ENCODE assay signal across 20 cellular contexts in genomic region chr1:2971609-2972008, GRCh38. TPM values are rescaled to one million over a fixed set of nuclear protein-coding genes. Genes with fewer than 3 reads are reported as not detected.
DNase-seq lines count a peak whose midpoint lies in the region; ATAC-seq, FAIRE-seq and TF ChIP-seq lines count a peak whose summit lies in the region.
"Had no signal": no experiment of that assay in that cellular context is flagged by ENCODE, and none has a peak within 500 bp of the region (broad histone marks: within the 10 kb centered on the region; RNA-seq: fewer than 3 reads in every experiment).

No MANE protein-coding gene starts in this region.

- no peak for TF ChIP-seq CTCF in right lobe of liver (IDR thresholded peaks at IDR 0.05)
- TF ChIP-seq CTCF in HepG2 (CRISPR knock-in tag; IDR thresholded peaks at IDR 0.05), result no peak
- no peak for TF ChIP-seq CTCF in kidney (IDR thresholded peaks at IDR 0.05; ENCODE audit: borderline replicate concordance, extremely low read depth, insufficient read depth)
- no peak for TF ChIP-seq CTCF in sigmoid colon (IDR thresholded peaks at IDR 0.05)

- TF ChIP-seq RAD21 in HepG2 (CRISPR knock-in tag; IDR thresholded peaks at IDR 0.05), result no peak

- H3K4ac ChIP-seq in trophoblast cell (ENCODE audit: low read depth, low read length), result no peak overlapping the region

- no peak overlapping the region for H3K9ac ChIP-seq in HepG2 (ENCODE audit: insufficient read depth, low read depth, low read length)
- H3K9ac ChIP-seq in kidney (ENCODE audit: low read length in 2 of 2), result no peak overlapping the region
- no peak overlapping the region for H3K9ac ChIP-seq in trophoblast cell (ENCODE audit: low read length)

- in situ Hi-C loops in HepG2 (cut with HindIII; ENCODE audit: extremely low pct_ligation_motif_present, low pct_unique_long_range_greater_than_20kb), result no loop called here

- no peak overlapping the region for H2BK5ac ChIP-seq in trophoblast cell (ENCODE audit: low read depth, low read length, poor library complexity)

- H4K91ac ChIP-seq in trophoblast cell (ENCODE audit: low read depth, low read length), result no peak overlapping the region

- H3K79me1 ChIP-seq in trophoblast cell (ENCODE audit: low read length), result no peaks in the 10 kb centered on the region

- H3K9me3 ChIP-seq in right lobe of liver (no peaks in the 10 kb centered on the region), HepG2 (ENCODE audit: low read length) (no peaks in the 10 kb centered on the region), kidney (ENCODE audit: control insufficient read depth in 1 of 2, low read length in 2 of 2) (no peaks in the 10 kb centered on the region), sigmoid colon (no peaks in the 10 kb centered on the region), trophoblast cell (ENCODE audit: insufficient read depth, low read depth, low read length) (peaks cover 68% of the 10 kb centered on the region)
- H3K9me3 ChIP-seq: MG63 had no signal

- POLR2A ChIA-PET in HepG2 (lab: Yijun Ruan, JAX), result no interaction called here

- H2BK12ac ChIP-seq in trophoblast cell (ENCODE audit: low read length), result no peak overlapping the region

- TF ChIP-seq EP300 in HepG2 (IDR thresholded peaks at IDR 0.05; ENCODE audit: low read depth in 2 of 2, low read length in 2 of 2), result no peak
- TF ChIP-seq EP300 in HepG2 (CRISPR knock-in tag; IDR thresholded peaks at IDR 0.05; ENCODE audit: borderline replicate concordance), result no peak
- no peak for TF ChIP-seq EP300 in sigmoid colon (IDR thresholded peaks at IDR 0.05)

- H3K27me3 ChIP-seq in right lobe of liver, result no peaks in the 10 kb centered on the region
- H3K27me3 ChIP-seq in HepG2 (ENCODE audit: control insufficient read depth in 1 of 2, insufficient read depth in 2 of 2, low read length in 2 of 2), result peaks cover 13 to 51% of the 10 kb centered on the region in 2 experiments
- H3K27me3 ChIP-seq in sigmoid colon, result peaks cover 0 to 55% (median 14%) of the 10 kb centered on the region in 3 donors
- no peaks in the 10 kb centered on the region for H3K27me3 ChIP-seq in trophoblast cell (ENCODE audit: insufficient read depth, low read length)
- H3K27me3 ChIP-seq: MG63 had no signal

- no peak overlapping the region for H4K12ac ChIP-seq in trophoblast cell (ENCODE audit: low read depth, low read length)

- no peak overlapping the region for H3K27ac ChIP-seq in right lobe of liver
- H3K27ac ChIP-seq in HepG2 (ENCODE audit: extremely low read length, insufficient read depth, low read length), result no peak overlapping the region
- no peak overlapping the region for H3K27ac ChIP-seq in kidney (ENCODE audit: low read depth in 2 of 2, low read length in 2 of 2)
- no peak overlapping the region for H3K27ac ChIP-seq in sigmoid colon
- H3K27ac ChIP-seq in trophoblast cell (ENCODE audit: low read depth, low read length), result no peak overlapping the region

- no peak overlapping the region for H4K8ac ChIP-seq in trophoblast cell (ENCODE audit: low read depth, low read length)

- ATAC-seq in right lobe of liver, result no peak
- no peak for ATAC-seq in HepG2
- ATAC-seq in HG03432 (IDR thresholded peaks at IDR 0.05; ENCODE audit: unreplicated experiment), result no peak
- ATAC-seq in left ventricle myocardium superior, result no peak

- H3K4me2 ChIP-seq in HepG2 (ENCODE audit: low read depth, low read length) (no peak overlapping the region), trophoblast cell (ENCODE audit: low read length) (no peak overlapping the region)

- H3K4me1 ChIP-seq in right lobe of liver (no peaks in the 10 kb centered on the region), HepG2 (ENCODE audit: insufficient read depth, low read length) (peaks cover 23% of the 10 kb centered on the region), kidney (ENCODE audit: control insufficient read depth in 1 of 2, insufficient read depth in 1 of 2, low read depth in 1 of 2, low read length in 2 of 2) (no peaks in the 10 kb centered on the region), sigmoid colon (no peaks in the 10 kb centered on the region), trophoblast cell (ENCODE audit: control insufficient read depth in 1 of 2, insufficient read depth in 2 of 2, low read length in 2 of 2) (no peaks in the 10 kb centered on the region)

- H3K23ac ChIP-seq in trophoblast cell (ENCODE audit: low read length), result no peak overlapping the region

- no peaks in the 10 kb centered on the region for H4K20me1 ChIP-seq in HepG2 (ENCODE audit: insufficient read depth, low read length)

- no peak overlapping the region for H2BK120ac ChIP-seq in trophoblast cell (ENCODE audit: insufficient read depth, low read length, poor library complexity)

- intact Hi-C loops in right lobe of liver (cut with DNase I) (no loop called here), HepG2 (cut with micrococcal nuclease; ENCODE audit: unreplicated experiment) (no loop called here), kidney (cut with DNase I) (no loop called here), sigmoid colon (cut with DNase I) (no loop called here), left ventricle myocardium superior (cut with micrococcal nuclease) (no loop called here)

- no peak for FAIRE-seq in HepG2 (lab: Jason Lieb, UNC)
- FAIRE-seq in kidney (lab: Jason Lieb, UNC), result no peak

- H3K4me3 ChIP-seq in right lobe of liver (no peak overlapping the region), HepG2 (replicated peaks in 1 of 3; ENCODE audit: insufficient read depth in 1 of 3, low read depth in 2 of 3, low read length in 3 of 3) (no peak overlapping the region), kidney (ENCODE audit: low read length in 2 of 2) (no peak overlapping the region), sigmoid colon (no peak overlapping the region), trophoblast cell (ENCODE audit: low read depth, low read length) (no peak overlapping the region)
- H3K4me3 ChIP-seq: MG63 had no signal

- CTCF ChIA-PET in HepG2 (lab: Yijun Ruan, JAX; ENCODE audit: low intra/inter-chr PET ratio, low total read pairs), result no interaction called here

- no peak overlapping the region for H2AK5ac ChIP-seq in trophoblast cell (ENCODE audit: low read length)

- no TSS peak for BruUV-seq in HepG2 (replicated peaks; lab: Mats Ljungman, UMichigan)

- no peak for TF ChIP-seq POLR2A in right lobe of liver (IDR thresholded peaks at IDR 0.05)
- TF ChIP-seq POLR2A in HepG2 (IDR thresholded peaks at IDR 0.05; ENCODE audit: insufficient read depth in 1 of 2, low read depth in 2 of 2, low read length in 2 of 2), result no peak
- no peak for TF ChIP-seq POLR2A in sigmoid colon (IDR thresholded peaks at IDR 0.05)

- no peak overlapping the region for H3K14ac ChIP-seq in trophoblast cell (ENCODE audit: low read length)

- no peak overlapping the region for H2AFZ ChIP-seq in HepG2 (ENCODE audit: low read length)
- H2AFZ ChIP-seq in trophoblast cell (ENCODE audit: insufficient read depth, low read length, poor library complexity), result no peak overlapping the region

- DNase-seq in right lobe of liver (peak in 2 of 3 donors; percentile 13 to 45), HepG2 (ENCODE audit: low spot score) (no peak), kidney (peak; percentile 74), sigmoid colon (peak; percentile 47), trophoblast cell (no peak), left ventricle myocardium superior (no peak)
- DNase-seq: CD4-positive, CD25-positive, alpha-beta regulatory T cell; DMS53; IMR-90; Karpas-422; MG63; NCI-H1092; NCI-H146; NCI-H2081; NCI-H774; SHP77 had no signal

- H3K79me2 ChIP-seq in HepG2 (ENCODE audit: insufficient read depth, low read length), result no peaks in the 10 kb centered on the region
- H3K79me2 ChIP-seq in trophoblast cell (ENCODE audit: control insufficient read depth, insufficient read depth, low read length, poor library complexity), result no peaks in the 10 kb centered on the region

- no CpG with 5 or more reads among the region's 9 CpGs for WGBS in right lobe of liver (ENCODE audit: insufficient coverage, low coverage, low lambda C conversion rate, missing lambda C conversion rate)
- WGBS in HepG2 (ENCODE audit: low lambda C conversion rate), result 17% methylated on average over 2 of the region's 9 CpGs
- WGBS in sigmoid colon, 2 donors, result 93 to 95% methylated on average over 9 of the region's 9 CpGs
- no CpG with 5 or more reads among the region's 9 CpGs for whole genome bisulfite sequencing in trophoblast cell (ENCODE audit: extremely low coverage, insufficient coverage, insufficient read length)

- no peak overlapping the region for H3K18ac ChIP-seq in trophoblast cell (ENCODE audit: low read length)

- H3K36me3 ChIP-seq in right lobe of liver (no peaks in the 10 kb centered on the region), HepG2 (replicated peaks in 1 of 2; ENCODE audit: control insufficient read depth in 1 of 2, insufficient read depth in 2 of 2, low read length in 2 of 2) (no peaks in the 10 kb centered on the region), kidney (ENCODE audit: control insufficient read depth in 1 of 2, insufficient read depth in 2 of 2, low read length in 2 of 2) (no peaks in the 10 kb centered on the region), sigmoid colon (no peaks in the 10 kb centered on the region), trophoblast cell (ENCODE audit: control insufficient read depth in 1 of 2, insufficient read depth in 2 of 2, low read length in 2 of 2) (no peaks in the 10 kb centered on the region)
- H3K36me3 ChIP-seq: MG63 had no signal

RNA-seq across cellular contexts. Expression of gene ACTRT2, which starts 49.7 kb away (rescaled TPM):
- total RNA-seq in right lobe of liver (not detected), HepG2 (2016; rRNA removed; fragmentation: Illumina TruSeq; extraction: Trizol) (not detected in 2 replicates), kidney (not detected), sigmoid colon (not detected), left ventricle myocardium superior (not detected)
- not detected in 2 replicates for total RNA-seq in HepG2 (2016; cell fraction: cytosol; rRNA removed; fragmentation: Illumina TruSeq; extraction: Trizol; ENCODE audit: low read depth)
- not detected in 2 replicates for total RNA-seq in HepG2 (2016; cell fraction: insoluble cytoplasmic fraction; rRNA removed; fragmentation: Illumina TruSeq; extraction: Trizol)
- total RNA-seq in HepG2 (2016; cell fraction: membrane; rRNA removed; fragmentation: Illumina TruSeq; extraction: Trizol), result not detected in 2 replicates
- total RNA-seq in HepG2 (2016; cell fraction: nucleus; rRNA removed; fragmentation: Illumina TruSeq; extraction: Trizol), result not detected in 2 replicates
- polyA plus RNA-seq in HepG2 (2011; rRNA removed) (not detected in 2 replicates), kidney (ENCODE audit: insufficient read depth, low read depth, low replicate concordance) (not detected), sigmoid colon (not detected)
- not detected in 2 replicates for polyA plus RNA-seq in HepG2 (2011; cell fraction: cytosol; rRNA removed)
- polyA plus RNA-seq in HepG2 (2011; cell fraction: nucleus; rRNA removed), result not detected in 2 replicates
- not detected in 2 replicates for polyA plus RNA-seq in HepG2 (2012)
- not detected in 2 replicates for polyA plus RNA-seq in HepG2 (2016; cell fraction: cytosol; fragmentation: Illumina TruSeq; extraction: Trizol; ENCODE audit: low read depth)
- not detected in 2 replicates for polyA plus RNA-seq in HepG2 (2016; cell fraction: insoluble cytoplasmic fraction; fragmentation: Illumina TruSeq; extraction: Trizol; ENCODE audit: low read depth)
- polyA plus RNA-seq in HepG2 (2016; cell fraction: membrane; fragmentation: Illumina TruSeq; extraction: Trizol; ENCODE audit: low read depth), result not detected in 2 replicates
- polyA plus RNA-seq in HepG2 (2016; cell fraction: nucleus; fragmentation: Illumina TruSeq; extraction: Trizol; ENCODE audit: insufficient read depth, low read depth), result not detected in 2 replicates
- not detected in 2 replicates for polyA minus RNA-seq in HepG2 (2011; rRNA and poly(A)+ RNA removed; ENCODE audit: low replicate concordance)
- polyA minus RNA-seq in HepG2 (2011; cell fraction: cytosol; rRNA and poly(A)+ RNA removed), result not detected in 2 replicates
- polyA minus RNA-seq in HepG2 (2011; cell fraction: nucleus; rRNA and poly(A)+ RNA removed), result not detected in 2 replicates
- not detected in 2 replicates for polyA plus RNA-seq in trophoblast cell (2013)
- total RNA-seq: CD4-positive, CD25-positive, alpha-beta regulatory T cell; H4; HT-29; IMR-90; NCI-H460 had no signal
- polyA plus RNA-seq: CD4-positive, CD25-positive, alpha-beta regulatory T cell; IMR-90 had no signal

Comparison
In these comparisons a context has a peak if more than half of its experiments do, and no peak if none do; other contexts are left out.
1. DNase-seq: peak in right lobe of liver (2 of 3), kidney (single experiment) and sigmoid colon (single experiment); none in HepG2 (single experiment), trophoblast cell (0 of 2) and left ventricle myocardium superior (single experiment).